2 cellular contexts compared by ENCODE assay signal in genomic region chr2:159000072-159000471, GRCh38.
TF ChIP-seq lines count a peak whose summit lies in the region.

No MANE protein-coding gene starts in this region.

TF ChIP-seq in SK-N-SH, 30 proteins besides CTCF, POLR2A, EP300 and RAD21 (continued from another document):
- TF ChIP-seq SIN3A (IDR thresholded peaks at IDR 0.05; ENCODE audit: borderline replicate concordance, low read depth, low read length) = no peak

TF ChIP-seq in SK-N-SH treated with all-trans-retinoic acid at 6 μM for 48 hours, 23 proteins besides CTCF, POLR2A, EP300 and RAD21 (continued from another document):
- no peak for TF ChIP-seq ZNF8 (CRISPR knock-in tag; IDR thresholded peaks at IDR 0.05)
- TF ChIP-seq, protein P1, sequence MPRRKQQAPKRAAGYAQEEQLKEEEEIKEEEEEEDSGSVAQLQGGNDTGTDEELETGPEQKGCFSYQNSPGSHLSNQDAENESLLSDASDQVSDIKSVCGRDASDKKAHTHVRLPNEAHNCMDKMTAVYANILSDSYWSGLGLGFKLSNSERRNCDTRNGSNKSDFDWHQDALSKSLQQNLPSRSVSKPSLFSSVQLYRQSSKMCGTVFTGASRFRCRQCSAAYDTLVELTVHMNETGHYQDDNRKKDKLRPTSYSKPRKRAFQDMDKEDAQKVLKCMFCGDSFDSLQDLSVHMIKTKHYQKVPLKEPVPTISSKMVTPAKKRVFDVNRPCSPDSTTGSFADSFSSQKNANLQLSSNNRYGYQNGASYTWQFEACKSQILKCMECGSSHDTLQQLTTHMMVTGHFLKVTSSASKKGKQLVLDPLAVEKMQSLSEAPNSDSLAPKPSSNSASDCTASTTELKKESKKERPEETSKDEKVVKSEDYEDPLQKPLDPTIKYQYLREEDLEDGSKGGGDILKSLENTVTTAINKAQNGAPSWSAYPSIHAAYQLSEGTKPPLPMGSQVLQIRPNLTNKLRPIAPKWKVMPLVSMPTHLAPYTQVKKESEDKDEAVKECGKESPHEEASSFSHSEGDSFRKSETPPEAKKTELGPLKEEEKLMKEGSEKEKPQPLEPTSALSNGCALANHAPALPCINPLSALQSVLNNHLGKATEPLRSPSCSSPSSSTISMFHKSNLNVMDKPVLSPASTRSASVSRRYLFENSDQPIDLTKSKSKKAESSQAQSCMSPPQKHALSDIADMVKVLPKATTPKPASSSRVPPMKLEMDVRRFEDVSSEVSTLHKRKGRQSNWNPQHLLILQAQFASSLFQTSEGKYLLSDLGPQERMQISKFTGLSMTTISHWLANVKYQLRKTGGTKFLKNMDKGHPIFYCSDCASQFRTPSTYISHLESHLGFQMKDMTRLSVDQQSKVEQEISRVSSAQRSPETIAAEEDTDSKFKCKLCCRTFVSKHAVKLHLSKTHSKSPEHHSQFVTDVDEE (CRISPR knock-in tag; IDR thresholded peaks at IDR 0.05) = no peak
- TF ChIP-seq PPARA (CRISPR knock-in tag; IDR thresholded peaks at IDR 0.05; ENCODE audit: borderline replicate concordance) = no peak
- no peak for TF ChIP-seq GLIS3 (CRISPR knock-in tag; IDR thresholded peaks at IDR 0.05)
- TF ChIP-seq OSR1 (CRISPR knock-in tag; IDR thresholded peaks at IDR 0.05) = no peak
- no peak for TF ChIP-seq TCF4 (CRISPR knock-in tag; IDR thresholded peaks at IDR 0.05; ENCODE audit: borderline replicate concordance)
- TF ChIP-seq ZFP30 (CRISPR knock-in tag; IDR thresholded peaks at IDR 0.05) = no peak
- no peak for TF ChIP-seq BACH2 (CRISPR knock-in tag; IDR thresholded peaks at IDR 0.05; ENCODE audit: borderline replicate concordance)
- TF ChIP-seq TOX (CRISPR knock-in tag; IDR thresholded peaks at IDR 0.05; ENCODE audit: borderline replicate concordance) = no peak
- no peak for TF ChIP-seq ARNTL (CRISPR knock-in tag; IDR thresholded peaks at IDR 0.05; ENCODE audit: borderline replicate concordance, low read depth)
- no peak for TF ChIP-seq RARB (CRISPR knock-in tag; IDR thresholded peaks at IDR 0.05)
